Comparison of ENCODE assay signal across 1 cellular context in the genomic region with DNA sequence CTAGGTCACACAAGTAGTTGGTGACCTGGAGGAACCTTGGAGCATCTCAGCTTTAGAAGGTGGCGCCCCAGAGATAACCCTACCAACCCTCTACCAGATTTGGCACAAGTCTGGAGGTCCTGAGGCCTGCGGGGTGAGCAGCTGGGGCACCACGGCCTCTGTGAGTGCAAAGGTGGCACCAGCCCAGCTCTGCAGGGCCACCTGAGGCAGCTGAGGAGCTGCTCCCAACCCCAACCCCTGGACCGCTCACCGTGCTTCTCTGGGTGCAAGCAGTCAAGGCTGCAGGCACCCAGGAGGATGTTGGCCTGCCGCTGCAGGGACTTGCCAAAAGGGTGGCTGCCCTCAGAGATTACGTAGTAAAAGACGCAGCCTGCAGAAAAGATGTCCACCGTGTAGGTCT.
TF ChIP-seq lines count a peak whose summit lies in the region.

No MANE protein-coding gene starts in this region.

TF ChIP-seq in GM12878, 131 proteins besides CTCF, POLR2A, EP300 and RAD21:
- TF ChIP-seq, protein P1, sequence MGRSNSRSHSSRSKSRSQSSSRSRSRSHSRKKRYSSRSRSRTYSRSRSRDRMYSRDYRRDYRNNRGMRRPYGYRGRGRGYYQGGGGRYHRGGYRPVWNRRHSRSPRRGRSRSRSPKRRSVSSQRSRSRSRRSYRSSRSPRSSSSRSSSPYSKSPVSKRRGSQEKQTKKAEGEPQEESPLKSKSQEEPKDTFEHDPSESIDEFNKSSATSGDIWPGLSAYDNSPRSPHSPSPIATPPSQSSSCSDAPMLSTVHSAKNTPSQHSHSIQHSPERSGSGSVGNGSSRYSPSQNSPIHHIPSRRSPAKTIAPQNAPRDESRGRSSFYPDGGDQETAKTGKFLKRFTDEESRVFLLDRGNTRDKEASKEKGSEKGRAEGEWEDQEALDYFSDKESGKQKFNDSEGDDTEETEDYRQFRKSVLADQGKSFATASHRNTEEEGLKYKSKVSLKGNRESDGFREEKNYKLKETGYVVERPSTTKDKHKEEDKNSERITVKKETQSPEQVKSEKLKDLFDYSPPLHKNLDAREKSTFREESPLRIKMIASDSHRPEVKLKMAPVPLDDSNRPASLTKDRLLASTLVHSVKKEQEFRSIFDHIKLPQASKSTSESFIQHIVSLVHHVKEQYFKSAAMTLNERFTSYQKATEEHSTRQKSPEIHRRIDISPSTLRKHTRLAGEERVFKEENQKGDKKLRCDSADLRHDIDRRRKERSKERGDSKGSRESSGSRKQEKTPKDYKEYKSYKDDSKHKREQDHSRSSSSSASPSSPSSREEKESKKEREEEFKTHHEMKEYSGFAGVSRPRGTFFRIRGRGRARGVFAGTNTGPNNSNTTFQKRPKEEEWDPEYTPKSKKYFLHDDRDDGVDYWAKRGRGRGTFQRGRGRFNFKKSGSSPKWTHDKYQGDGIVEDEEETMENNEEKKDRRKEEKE (IDR thresholded peaks at IDR 0.05): no peak
- TF ChIP-seq, protein P2, sequence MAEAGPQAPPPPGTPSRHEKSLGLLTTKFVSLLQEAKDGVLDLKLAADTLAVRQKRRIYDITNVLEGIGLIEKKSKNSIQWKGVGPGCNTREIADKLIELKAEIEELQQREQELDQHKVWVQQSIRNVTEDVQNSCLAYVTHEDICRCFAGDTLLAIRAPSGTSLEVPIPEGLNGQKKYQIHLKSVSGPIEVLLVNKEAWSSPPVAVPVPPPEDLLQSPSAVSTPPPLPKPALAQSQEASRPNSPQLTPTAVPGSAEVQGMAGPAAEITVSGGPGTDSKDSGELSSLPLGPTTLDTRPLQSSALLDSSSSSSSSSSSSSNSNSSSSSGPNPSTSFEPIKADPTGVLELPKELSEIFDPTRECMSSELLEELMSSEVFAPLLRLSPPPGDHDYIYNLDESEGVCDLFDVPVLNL (IDR thresholded peaks at IDR 0.05; ENCODE audit: low read depth, low read length): no peak
- no peak for TF ChIP-seq POLR2AphosphoS5 (IDR thresholded peaks at IDR 0.05; ENCODE audit: low read length)
- TF ChIP-seq, protein P3, sequence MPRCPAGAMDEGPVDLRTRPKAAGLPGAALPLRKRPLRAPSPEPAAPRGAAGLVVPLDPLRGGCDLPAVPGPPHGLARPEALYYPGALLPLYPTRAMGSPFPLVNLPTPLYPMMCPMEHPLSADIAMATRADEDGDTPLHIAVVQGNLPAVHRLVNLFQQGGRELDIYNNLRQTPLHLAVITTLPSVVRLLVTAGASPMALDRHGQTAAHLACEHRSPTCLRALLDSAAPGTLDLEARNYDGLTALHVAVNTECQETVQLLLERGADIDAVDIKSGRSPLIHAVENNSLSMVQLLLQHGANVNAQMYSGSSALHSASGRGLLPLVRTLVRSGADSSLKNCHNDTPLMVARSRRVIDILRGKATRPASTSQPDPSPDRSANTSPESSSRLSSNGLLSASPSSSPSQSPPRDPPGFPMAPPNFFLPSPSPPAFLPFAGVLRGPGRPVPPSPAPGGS (IDR thresholded peaks at IDR 0.05; ENCODE audit: borderline replicate concordance, insufficient read depth, low read depth, low read length, poor library complexity, severe bottlenecking): no peak
- TF ChIP-seq, protein P4, sequence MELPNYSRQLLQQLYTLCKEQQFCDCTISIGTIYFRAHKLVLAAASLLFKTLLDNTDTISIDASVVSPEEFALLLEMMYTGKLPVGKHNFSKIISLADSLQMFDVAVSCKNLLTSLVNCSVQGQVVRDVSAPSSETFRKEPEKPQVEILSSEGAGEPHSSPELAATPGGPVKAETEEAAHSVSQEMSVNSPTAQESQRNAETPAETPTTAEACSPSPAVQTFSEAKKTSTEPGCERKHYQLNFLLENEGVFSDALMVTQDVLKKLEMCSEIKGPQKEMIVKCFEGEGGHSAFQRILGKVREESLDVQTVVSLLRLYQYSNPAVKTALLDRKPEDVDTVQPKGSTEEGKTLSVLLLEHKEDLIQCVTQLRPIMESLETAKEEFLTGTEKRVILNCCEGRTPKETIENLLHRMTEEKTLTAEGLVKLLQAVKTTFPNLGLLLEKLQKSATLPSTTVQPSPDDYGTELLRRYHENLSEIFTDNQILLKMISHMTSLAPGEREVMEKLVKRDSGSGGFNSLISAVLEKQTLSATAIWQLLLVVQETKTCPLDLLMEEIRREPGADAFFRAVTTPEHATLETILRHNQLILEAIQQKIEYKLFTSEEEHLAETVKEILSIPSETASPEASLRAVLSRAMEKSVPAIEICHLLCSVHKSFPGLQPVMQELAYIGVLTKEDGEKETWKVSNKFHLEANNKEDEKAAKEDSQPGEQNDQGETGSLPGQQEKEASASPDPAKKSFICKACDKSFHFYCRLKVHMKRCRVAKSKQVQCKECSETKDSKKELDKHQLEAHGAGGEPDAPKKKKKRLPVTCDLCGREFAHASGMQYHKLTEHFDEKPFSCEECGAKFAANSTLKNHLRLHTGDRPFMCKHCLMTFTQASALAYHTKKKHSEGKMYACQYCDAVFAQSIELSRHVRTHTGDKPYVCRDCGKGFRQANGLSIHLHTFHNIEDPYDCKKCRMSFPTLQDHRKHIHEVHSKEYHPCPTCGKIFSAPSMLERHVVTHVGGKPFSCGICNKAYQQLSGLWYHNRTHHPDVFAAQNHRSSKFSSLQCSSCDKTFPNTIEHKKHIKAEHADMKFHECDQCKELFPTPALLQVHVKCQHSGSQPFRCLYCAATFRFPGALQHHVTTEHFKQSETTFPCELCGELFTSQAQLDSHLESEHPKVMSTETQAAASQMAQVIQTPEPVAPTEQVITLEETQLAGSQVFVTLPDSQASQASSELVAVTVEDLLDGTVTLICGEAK (IDR thresholded peaks at IDR 0.05; ENCODE audit: borderline replicate concordance): no peak
- no peak for TF ChIP-seq ESRRA (IDR thresholded peaks at IDR 0.05; ENCODE audit: low read length)
- TF ChIP-seq ZNF217 (IDR thresholded peaks at IDR 0.05): no peak
- no peak for TF ChIP-seq SRF (IDR thresholded peaks at IDR 0.05; ENCODE audit: low read depth in 2 of 2, low read length in 2 of 2)
- no peak for TF ChIP-seq DPF2 (IDR thresholded peaks at IDR 0.05)
- TF ChIP-seq IKZF1 (conservative IDR thresholded peaks at IDR 0.05): no peak
- TF ChIP-seq FOXM1 (IDR thresholded peaks at IDR 0.05; ENCODE audit: low read depth, low read length): no peak
- TF ChIP-seq IRF4 (IDR thresholded peaks at IDR 0.05; ENCODE audit: low read depth, low read length): no peak
- TF ChIP-seq TCF3 (IDR thresholded peaks at IDR 0.05; ENCODE audit: borderline replicate concordance, insufficient read depth, low read depth, low read length): no peak
- no peak for TF ChIP-seq KLF5 (IDR thresholded peaks at IDR 0.05; ENCODE audit: partially characterized antibody)
- TF ChIP-seq CBX5 (IDR thresholded peaks at IDR 0.05; ENCODE audit: low read depth): no peak
- no peak for TF ChIP-seq KDM1A (IDR thresholded peaks at IDR 0.05; ENCODE audit: borderline replicate concordance)
- no peak for TF ChIP-seq CREB1 (IDR thresholded peaks at IDR 0.05; ENCODE audit: low read depth)
- TF ChIP-seq TAF1 (IDR thresholded peaks at IDR 0.05; ENCODE audit: borderline replicate concordance, low read depth, low read length): no peak
